ENCODE assay signal across 28 cellular contexts in the genomic region with DNA sequence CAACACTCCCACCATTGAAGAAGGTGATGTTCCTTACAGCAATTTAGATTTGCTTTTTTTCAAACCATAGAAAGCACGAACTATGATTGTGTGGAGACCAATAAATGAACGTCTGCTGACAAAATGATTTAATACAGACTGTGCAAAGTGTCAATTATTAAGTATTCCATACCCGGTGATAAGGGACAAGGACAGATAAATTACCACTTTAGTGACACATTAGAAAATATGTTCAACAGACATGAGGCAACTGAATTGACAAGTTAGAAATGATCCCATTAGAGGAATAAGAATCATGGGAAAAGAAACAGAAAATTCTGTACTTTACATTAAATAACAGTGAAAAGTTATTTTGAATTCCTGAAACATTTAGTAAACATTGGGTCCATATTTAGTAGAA.
"Had no signal": no experiment of that assay in that cellular context is flagged by ENCODE, and none has a peak within 500 bp of the region (broad histone marks: within the 10 kb centered on the region; RNA-seq: fewer than 3 reads in every experiment).

No MANE protein-coding gene starts in this region.

- H3K36me3 ChIP-seq: stomach, suprapubic skin, thoracic aorta, thyroid gland, tibial artery, tibial nerve, transverse colon, upper lobe of left lung, upper lobe of right lung, vagina had no signal

- H3K4me3 ChIP-seq: stomach, suprapubic skin, testis, thoracic aorta, thyroid gland, tibial artery, tibial nerve, transverse colon, upper lobe of left lung, upper lobe of right lung, uterus, vagina had no signal

- H3K4me3 Mint-ChIP-seq: stimulated activated effector memory CD8-positive, alpha-beta T cell treated with anti-CD3 and anti-CD28 coated beads, Interleukin-12 subunit alpha, Interleukin-12 subunit beta, amount 100 ng/mL, for 72 hours; stimulated activated memory B cell treated with anti-CD40 and anti-IgM and Interleukin-4, amounts not matched to agents 10 μg/mL and 1 μg/mL and 100 μg/mL, for 72 hours; stimulated activated naive B cell treated with anti-CD40 and anti-IgM and Interleukin-4, amounts not matched to agents 10 μg/mL and 1 μg/mL and 100 μg/mL, for 72 hours; stimulated activated naive CD8-positive, alpha-beta T cell treated with anti-CD3 and anti-CD28 coated beads, Interleukin-15, amount 100 ng/mL, for 72 hours; stimulated activated naive CD8-positive, alpha-beta T cell treated with anti-CD3 and anti-CD28 coated beads, Interleukin-15, Interleukin-2, amounts not matched to agents 100 ng/mL and 50 ng/mL, for 24 hours; type B pancreatic cell had no signal

- H3K36me3 Mint-ChIP-seq: stimulated activated effector memory CD8-positive, alpha-beta T cell treated with anti-CD3 and anti-CD28 coated beads, Interleukin-12 subunit alpha, Interleukin-12 subunit beta, amount 100 ng/mL, for 72 hours; stimulated activated memory B cell treated with anti-CD40 and anti-IgM and Interleukin-4, amounts not matched to agents 10 μg/mL and 1 μg/mL and 100 μg/mL, for 72 hours; stimulated activated naive B cell treated with anti-CD40 and anti-IgM and Interleukin-4, amounts not matched to agents 10 μg/mL and 1 μg/mL and 100 μg/mL, for 72 hours; type B pancreatic cell had no signal

- ATAC-seq: stimulated activated effector memory CD8-positive, alpha-beta T cell treated with anti-CD3 and anti-CD28 coated beads, Interleukin-12 subunit alpha, Interleukin-12 subunit beta, amount 100 ng/mL, for 72 hours; stimulated activated memory B cell treated with anti-CD40 and anti-IgM and Interleukin-4, amounts not matched to agents 10 μg/mL and 1 μg/mL and 100 μg/mL, for 72 hours; stimulated activated naive B cell treated with anti-CD40 and anti-IgM and Interleukin-4, amounts not matched to agents 10 μg/mL and 1 μg/mL and 100 μg/mL, for 72 hours; stimulated activated naive CD8-positive, alpha-beta T cell treated with anti-CD3 and anti-CD28 coated beads, Interleukin-15, amount 100 ng/mL, for 72 hours; stimulated activated naive CD8-positive, alpha-beta T cell treated with anti-CD3 and anti-CD28 coated beads, Interleukin-15, Interleukin-2, amounts not matched to agents 100 U/mL and 50 U/mL, for 24 hours; upper lobe of right lung had no signal

- H3K9me3 Mint-ChIP-seq: stimulated activated naive B cell treated with anti-CD40 and anti-IgM and Interleukin-4, amounts not matched to agents 10 μg/mL and 1 μg/mL and 100 μg/mL, for 72 hours; stimulated activated naive CD8-positive, alpha-beta T cell treated with anti-CD3 and anti-CD28 coated beads, Interleukin-15, amount 100 ng/mL, for 72 hours; stimulated activated naive CD8-positive, alpha-beta T cell treated with anti-CD3 and anti-CD28 coated beads, Interleukin-15, Interleukin-2, amounts not matched to agents 100 ng/mL and 50 ng/mL, for 24 hours; type B pancreatic cell had no signal

- H3K27ac Mint-ChIP-seq: stimulated activated effector memory CD8-positive, alpha-beta T cell treated with anti-CD3 and anti-CD28 coated beads, Interleukin-12 subunit alpha, Interleukin-12 subunit beta, amount 100 ng/mL, for 72 hours; stimulated activated memory B cell treated with anti-CD40 and anti-IgM and Interleukin-4, amounts not matched to agents 10 μg/mL and 1 μg/mL and 100 μg/mL, for 72 hours; stimulated activated naive B cell treated with anti-CD40 and anti-IgM and Interleukin-4, amounts not matched to agents 10 μg/mL and 1 μg/mL and 100 μg/mL, for 72 hours; stimulated activated naive CD8-positive, alpha-beta T cell treated with anti-CD3 and anti-CD28 coated beads, Interleukin-15, amount 100 ng/mL, for 72 hours; stimulated activated naive CD8-positive, alpha-beta T cell treated with anti-CD3 and anti-CD28 coated beads, Interleukin-15, Interleukin-2, amounts not matched to agents 100 ng/mL and 50 ng/mL, for 24 hours; type B pancreatic cell had no signal

- DNase-seq: stimulated activated CD4-positive, alpha-beta T cell treated with anti-CD3 and anti-CD28 coated beads, Interleukin-2, amount 100 ng/mL, for 48 hours; stimulated activated CD4-positive, alpha-beta T cell treated with anti-CD3 and anti-CD28 coated beads, Interleukin-4, amount 100 ng/mL, for 1 hour; stimulated activated CD4-positive, alpha-beta T cell treated with anti-CD3 and anti-CD28 coated beads, Interleukin-4, amount 100 ng/mL, for 24 hours; stimulated activated CD4-positive, alpha-beta T cell treated with anti-CD3 and anti-CD28 coated beads, Interleukin-4, amount 100 ng/mL, for 4 hours; stimulated activated CD8-positive, alpha-beta memory T cell treated with anti-CD3 and anti-CD28 coated beads, Interleukin-4, amount 100 ng/mL, for 48 hours; stimulated activated naive B cell treated with anti-CD40 and anti-IgM and Interleukin-4, amounts not matched to agents 10 μg/mL and 1 μg/mL and 100 μg/mL, for 72 hours; stimulated activated naive CD4-positive, alpha-beta T cell; stimulated activated naive CD4-positive, alpha-beta T cell treated with Interleukin-2 at 50 U/mL for 16 hours; stimulated activated naive CD8-positive, alpha-beta T cell treated with anti-CD3 and anti-CD28 coated beads, Interleukin-15, amount 100 ng/mL, for 72 hours; stimulated activated naive CD8-positive, alpha-beta T cell treated with anti-CD3 and anti-CD28 coated beads, Interleukin-15, Interleukin-2, amounts not matched to agents 100 U/mL and 50 U/mL, for 24 hours; stomach; substantia nigra; testis; thyroid gland; tibial artery; transverse colon; trophoblast cell; upper lobe of left lung; upper lobe of right lung; uterus had no signal

- H3K9me3 ChIP-seq: stomach, suprapubic skin, testis, thoracic aorta, thyroid gland, tibial artery, tibial nerve, transverse colon, upper lobe of left lung, upper lobe of right lung, uterus, vagina had no signal

- H3K27me3 Mint-ChIP-seq: stimulated activated memory B cell treated with anti-CD40 and anti-IgM and Interleukin-4, amounts not matched to agents 10 μg/mL and 1 μg/mL and 100 μg/mL, for 72 hours; stimulated activated naive B cell treated with anti-CD40 and anti-IgM and Interleukin-4, amounts not matched to agents 10 μg/mL and 1 μg/mL and 100 μg/mL, for 72 hours; stimulated activated naive CD8-positive, alpha-beta T cell treated with anti-CD3 and anti-CD28 coated beads, Interleukin-15, amount 100 ng/mL, for 72 hours; stimulated activated naive CD8-positive, alpha-beta T cell treated with anti-CD3 and anti-CD28 coated beads, Interleukin-15, Interleukin-2, amounts not matched to agents 100 ng/mL and 50 ng/mL, for 24 hours; type B pancreatic cell had no signal

- H3K4me1 Mint-ChIP-seq: stimulated activated effector memory CD8-positive, alpha-beta T cell treated with anti-CD3 and anti-CD28 coated beads, Interleukin-12 subunit alpha, Interleukin-12 subunit beta, amount 100 ng/mL, for 72 hours; stimulated activated memory B cell treated with anti-CD40 and anti-IgM and Interleukin-4, amounts not matched to agents 10 μg/mL and 1 μg/mL and 100 μg/mL, for 72 hours; stimulated activated naive B cell treated with anti-CD40 and anti-IgM and Interleukin-4, amounts not matched to agents 10 μg/mL and 1 μg/mL and 100 μg/mL, for 72 hours; stimulated activated naive CD8-positive, alpha-beta T cell treated with anti-CD3 and anti-CD28 coated beads, Interleukin-15, amount 100 ng/mL, for 72 hours had no signal

- H3K4me1 ChIP-seq: stomach, suprapubic skin, testis, thyroid gland, tibial artery, tibial nerve, transverse colon, upper lobe of left lung, upper lobe of right lung, uterus, vagina had no signal

- H3K27me3 ChIP-seq: stomach, suprapubic skin, testis, thyroid gland, tibial artery, tibial nerve, transverse colon, upper lobe of left lung, upper lobe of right lung, uterus, vagina had no signal

- H3K27ac ChIP-seq: stomach, suprapubic skin, testis, thoracic aorta, thyroid gland, tibial artery, tibial nerve, transverse colon, upper lobe of left lung, upper lobe of right lung, uterus, vagina had no signal
